ENCODE assay signal across 6 cellular contexts in genomic region chr10:43099928-43100327, GRCh38. TPM values are rescaled to one million over a fixed set of nuclear protein-coding genes. Genes with fewer than 3 reads are reported as not detected.
"Had no signal": no experiment of that assay in that cellular context is flagged by ENCODE, and none has a peak within 500 bp of the region (broad histone marks: within the 10 kb centered on the region; RNA-seq: fewer than 3 reads in every experiment).

No MANE protein-coding gene starts in this region.

- H3K4me3 ChIP-seq: K562 had no signal

- H3K27ac ChIP-seq: HL-60 had no signal

- DNase-seq: IMR-90, KBM-7 had no signal

- ATAC-seq: HepG2, K562 had no signal

RNA-seq across cellular contexts. Expression of gene RET, which starts 23.1 kb away (rescaled TPM):
- total RNA-seq: HT-29 had no signal
- polyA plus RNA-seq: HepG2, K562 had no signal
